25 cellular contexts compared by ENCODE assay signal in the genomic region with DNA sequence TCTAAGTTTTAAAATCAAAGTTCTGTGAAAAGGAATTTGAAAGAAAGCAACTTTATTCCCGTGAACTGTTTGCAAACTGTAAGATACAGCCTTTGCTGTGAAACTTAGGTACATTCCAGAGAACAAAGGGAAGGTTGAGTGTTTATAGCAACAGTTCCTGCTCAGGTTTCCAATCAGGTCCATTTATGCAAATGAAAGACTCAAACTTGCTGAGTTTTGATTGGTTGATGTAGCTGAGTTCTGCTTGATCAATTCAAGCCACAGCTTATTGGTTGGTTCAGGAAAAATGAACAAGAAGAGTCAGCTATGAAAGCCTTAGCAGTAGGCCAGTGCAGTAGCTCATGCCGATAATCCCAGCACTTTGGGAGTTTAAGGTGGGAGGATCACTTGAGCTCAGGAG. TPM values are rescaled to one million over a fixed set of nuclear protein-coding genes. Genes with fewer than 3 reads are reported as not detected.
DNase-seq lines count a peak whose midpoint lies in the region; ATAC-seq and TF ChIP-seq lines count a peak whose summit lies in the region.
"Had no signal": no experiment of that assay in that cellular context is flagged by ENCODE, and none has a peak within 500 bp of the region (broad histone marks: within the 10 kb centered on the region; RNA-seq: fewer than 3 reads in every experiment).

No MANE protein-coding gene starts in this region.

- ATAC-seq in WTC11 (peak; percentile 57), foreskin keratinocyte (peak; percentile 55)
- ATAC-seq in activated T-helper 17 cell treated with anti-CD3 and anti-CD28 coated beads, Interleukin-2, amount 50 U/mL, for 72 hours (replicated peaks): no peak
- ATAC-seq: A549; activated CD8-positive, alpha-beta T cell treated with anti-CD3 and anti-CD28 coated beads, Interleukin-2, amount 10 ng/mL, durations not matched to agents 7 days and 5 days; activated naive CD4-positive, alpha-beta T cell treated with anti-CD3 and anti-CD28 coated beads, Interleukin-2, amount 50 U/mL, for 72 hours had no signal

- TF ChIP-seq RAD21 in SK-N-SH (IDR thresholded peaks at IDR 0.05; ENCODE audit: low read length): no peak

- no peaks in the 10 kb centered on the region for H3K79me2 ChIP-seq in SK-N-SH (ENCODE audit: insufficient read depth)

- no peak for TF ChIP-seq EP300 in SK-N-SH (IDR thresholded peaks at IDR 0.05; ENCODE audit: borderline replicate concordance in 1 of 2, low read depth in 1 of 2, low read length in 1 of 2)

- no peaks in the 10 kb centered on the region for H3F3A ChIP-seq in SK-N-SH (replicated peaks; ENCODE audit: insufficient read depth)

- H3K27ac ChIP-seq in foreskin keratinocyte: no peak overlapping the region
- no peak overlapping the region for H3K27ac ChIP-seq in SK-N-SH (ENCODE audit: low read depth in 2 of 2, low read length in 1 of 2)
- H3K27ac ChIP-seq: A549; BLaER1 treated with 17β-estradiol and CSF1 and Interleukin-3, amounts not matched to agents 10 nM and 100 nM; colonic mucosa; SJSA1 had no signal

- H3K36me3 ChIP-seq in SK-N-SH (replicated peaks in 1 of 2; ENCODE audit: control insufficient read depth in 1 of 2, insufficient read depth in 2 of 2, low read length in 1 of 2): no peaks in the 10 kb centered on the region
- H3K36me3 ChIP-seq: BLaER1 treated with 17β-estradiol and CSF1 and Interleukin-3, amounts not matched to agents 10 nM and 100 nM; colonic mucosa; SJSA1 had no signal

- no peak overlapping the region for H3K9ac ChIP-seq in SK-N-SH
- H3K9ac ChIP-seq: BLaER1 treated with 17β-estradiol and CSF1 and Interleukin-3, amounts not matched to agents 10 nM and 100 nM had no signal

- no peak overlapping the region for H2AFZ ChIP-seq in SK-N-SH (ENCODE audit: low read depth)

- no peaks in the 10 kb centered on the region for H3K9me3 ChIP-seq in SK-N-SH
- H3K9me3 ChIP-seq: A549; BLaER1 treated with 17β-estradiol and CSF1 and Interleukin-3, amounts not matched to agents 10 nM and 100 nM; colonic mucosa; SJSA1 had no signal

- no peak overlapping the region for H3K4me2 ChIP-seq in SK-N-SH
- H3K4me2 ChIP-seq: A549 had no signal

- H3K4me3 ChIP-seq in SK-N-SH (ENCODE audit: low read depth in 2 of 2, low read length in 1 of 2): no peak overlapping the region
- H3K4me3 ChIP-seq: A549; BLaER1 treated with 17β-estradiol and CSF1 and Interleukin-3, amounts not matched to agents 10 nM and 100 nM; colonic mucosa; SJSA1 had no signal

- POLR2A ChIA-PET in WTC11 (lab: Charles Lee) (no interaction called here), SK-N-SH (lab: Yijun Ruan, JAX) (no interaction called here)

- H3K4me1 Mint-ChIP-seq in WTC11: peaks cover 20% of the 10 kb centered on the region
- peaks cover 4% of the 10 kb centered on the region for H3K4me1 Mint-ChIP-seq in activated T-helper 17 cell treated with anti-CD3 and anti-CD28 coated beads, Interleukin-2, amount 50 U/mL, for 72 hours

- CTCF ChIA-PET in WTC11 (lab: Charles Lee): interaction anchor here (1.1 kb wide), 1 partner anchor 9 kb away, joined by 3 read pairs; no protein-coding TSS in a partner anchor
- CTCF ChIA-PET in SK-N-SH (lab: Yijun Ruan, JAX): no interaction called here

- peak overlapping the region; percentile 57 for H3K27ac Mint-ChIP-seq in WTC11
- H3K27ac Mint-ChIP-seq in activated T-helper 17 cell treated with anti-CD3 and anti-CD28 coated beads, Interleukin-2, amount 50 U/mL, for 72 hours: no peak overlapping the region
- H3K27ac Mint-ChIP-seq: activated CD8-positive, alpha-beta T cell treated with anti-CD3 and anti-CD28 coated beads, Interleukin-2, amount 10 ng/mL, durations not matched to agents 7 days and 5 days; activated naive CD4-positive, alpha-beta T cell treated with anti-CD3 and anti-CD28 coated beads, Interleukin-2, amount 50 U/mL, for 72 hours; endodermal cell; nephron progenitor cell had no signal

- no peaks in the 10 kb centered on the region for H3K27me3 Mint-ChIP-seq in WTC11 (ENCODE audit: low read depth)
- H3K27me3 Mint-ChIP-seq in activated T-helper 17 cell treated with anti-CD3 and anti-CD28 coated beads, Interleukin-2, amount 50 U/mL, for 72 hours: no peaks in the 10 kb centered on the region

- H3K36me3 Mint-ChIP-seq in WTC11: no peaks in the 10 kb centered on the region
- H3K36me3 Mint-ChIP-seq in activated T-helper 17 cell treated with anti-CD3 and anti-CD28 coated beads, Interleukin-2, amount 50 U/mL, for 72 hours (ENCODE audit: low read depth): no peaks in the 10 kb centered on the region
- H3K36me3 Mint-ChIP-seq: activated naive CD4-positive, alpha-beta T cell treated with anti-CD3 and anti-CD28 coated beads, Interleukin-2, amount 50 U/mL, for 72 hours had no signal

- TF ChIP-seq CTCF in WTC11 (IDR thresholded peaks at IDR 0.05): no peak
- no peak for TF ChIP-seq CTCF in foreskin keratinocyte (conservative IDR thresholded peaks at IDR 0.05)
- TF ChIP-seq CTCF in SK-N-SH (IDR thresholded peaks at IDR 0.05): no peak

- H3K9me3 Mint-ChIP-seq in WTC11: no peaks in the 10 kb centered on the region
- no peaks in the 10 kb centered on the region for H3K9me3 Mint-ChIP-seq in activated T-helper 17 cell treated with anti-CD3 and anti-CD28 coated beads, Interleukin-2, amount 50 U/mL, for 72 hours
- H3K9me3 Mint-ChIP-seq: activated naive CD4-positive, alpha-beta T cell treated with anti-CD3 and anti-CD28 coated beads, Interleukin-2, amount 50 U/mL, for 72 hours; endodermal cell; nephron progenitor cell had no signal

- no peak overlapping the region for H3K4me3 Mint-ChIP-seq in WTC11
- H3K4me3 Mint-ChIP-seq in activated T-helper 17 cell treated with anti-CD3 and anti-CD28 coated beads, Interleukin-2, amount 50 U/mL, for 72 hours: no peak overlapping the region
- H3K4me3 Mint-ChIP-seq: activated CD8-positive, alpha-beta T cell treated with anti-CD3 and anti-CD28 coated beads, Interleukin-2, amount 10 ng/mL, durations not matched to agents 7 days and 5 days; endodermal cell; nephron progenitor cell had no signal

- H3K27me3 ChIP-seq in foreskin keratinocyte (no peaks in the 10 kb centered on the region), SK-N-SH (ENCODE audit: insufficient read depth) (no peaks in the 10 kb centered on the region)
- H3K27me3 ChIP-seq: BLaER1 treated with 17β-estradiol and CSF1 and Interleukin-3, amounts not matched to agents 10 nM and 100 nM; colonic mucosa; SJSA1 had no signal

- no peaks in the 10 kb centered on the region for H4K20me1 ChIP-seq in SK-N-SH (ENCODE audit: insufficient read depth)
- H4K20me1 ChIP-seq: BLaER1 treated with 17β-estradiol and CSF1 and Interleukin-3, amounts not matched to agents 10 nM and 100 nM had no signal

- WGBS in SK-N-SH (ENCODE audit: low lambda C conversion rate): 57% methylated on average over 2 of the region's 2 CpGs

- H3K4me1 ChIP-seq in foreskin keratinocyte (no peaks in the 10 kb centered on the region), SK-N-SH (ENCODE audit: control insufficient read depth in 1 of 2, insufficient read depth in 2 of 2, low read depth in 1 of 2, low read length in 1 of 2) (no peaks in the 10 kb centered on the region)
- H3K4me1 ChIP-seq: A549, colonic mucosa had no signal

- DNase-seq in NCI-H82 (lab: John Stamatoyannopoulos, UW): peak; percentile 3
- no peak for DNase-seq in NCI-H82 treated with DMSO at 0.1 percent for 48 hours (lab: John Stamatoyannopoulos, UW; ENCODE audit: unreplicated experiment)
- no peak for DNase-seq in WTC11 (ENCODE audit: low spot score)
- peak; percentile 17 to 29 for DNase-seq in foreskin keratinocyte
- DNase-seq in renal cortical epithelial cell (ENCODE audit: low read depth): peak; percentile 45
- DNase-seq in cerebellum (ENCODE audit: low spot score): no peak
- DNase-seq in SK-N-SH: no peak
- DNase-seq: activated CD8-positive, alpha-beta T cell treated with anti-CD3 and anti-CD28 coated beads, Interleukin-2, amount 10 ng/mL, durations not matched to agents 7 days and 5 days; activated T-cell treated with anti-CD3 and anti-CD28 coated beads, Interleukin-2, amount 50 U/mL, for 48 hours; colonic mucosa; DMS 273 treated with DMSO at 0.1 percent for 48 hours; endodermal cell; hippocampal formation; midbrain; NCI-H1417; NCI-H2171 treated with DMSO at 0.1 percent for 48 hours; nephron progenitor cell; stimulated activated CD4-positive, alpha-beta T cell treated with anti-CD3 and anti-CD28 coated beads, Interleukin-4, amount 100 ng/mL, for 24 hours had no signal

- H3K9me2 ChIP-seq in SK-N-SH: no peaks in the 10 kb centered on the region

TF ChIP-seq in WTC11, 78 proteins besides CTCF, POLR2A, EP300 and RAD21 (continues in another document):
- TF ChIP-seq GTF2I (CRISPR knock-in tag; conservative IDR thresholded peaks at IDR 0.05): no peak
- TF ChIP-seq RELA (CRISPR knock-in tag; IDR thresholded peaks at IDR 0.05; ENCODE audit: borderline replicate concordance): no peak
- no peak for TF ChIP-seq TEAD4 (CRISPR knock-in tag; IDR thresholded peaks at IDR 0.05)

TF ChIP-seq in SK-N-SH, 30 proteins besides CTCF, POLR2A, EP300 and RAD21:
- TF ChIP-seq EZH2phosphoT487 (IDR thresholded peaks at IDR 0.05; ENCODE audit: borderline replicate concordance, low read depth) (no peak), USF2 (IDR thresholded peaks at IDR 0.05; ENCODE audit: borderline replicate concordance, low read depth, low read length) (no peak), FOXM1 (IDR thresholded peaks at IDR 0.05; ENCODE audit: low read depth) (no peak), NFIC (IDR thresholded peaks at IDR 0.05; ENCODE audit: borderline replicate concordance) (no peak), YY1 (IDR thresholded peaks at IDR 0.05; ENCODE audit: low read depth) (no peak), RCOR1 (IDR thresholded peaks at IDR 0.05; ENCODE audit: low read length) (no peak)

RNA-seq across cellular contexts. Expression of gene SLC27A6, which starts 37.9 kb away (rescaled TPM):
- total RNA-seq in WTC11 (2021): 3.6 to 4.0 TPM (median 3.9 TPM) in 3 replicates
- total RNA-seq in foreskin keratinocyte: 2.6 and 6.9 TPM in 2 replicates
- polyA plus RNA-seq in foreskin keratinocyte: 1.2 and 2.8 TPM in 2 replicates
- total RNA-seq in renal cortical epithelial cell: 0.10 TPM in 1 of 2 replicates, not detected in the other
- total RNA-seq in cerebellum: 2.2 TPM
- total RNA-seq in activated T-helper 17 cell treated with anti-CD3 and anti-CD28 coated beads, Interleukin-2, amount 50 U/mL, for 72 hours: not detected
- 0.12 and 0.45 TPM in 2 replicates for polyA plus RNA-seq in SK-N-SH (2012; rRNA removed)
- polyA plus RNA-seq in SK-N-SH (2012; cell fraction: cytosol; rRNA removed): 0.55 and 0.87 TPM in 2 replicates
- polyA plus RNA-seq in SK-N-SH (2012; cell fraction: nucleus; rRNA removed): 0.15 and 0.18 TPM in 2 replicates
- total RNA-seq: activated CD8-positive, alpha-beta T cell treated with anti-CD3 and anti-CD28 coated beads, Interleukin-2, amount 10 ng/mL, durations not matched to agents 7 days and 5 days; activated naive CD4-positive, alpha-beta T cell treated with anti-CD3 and anti-CD28 coated beads, Interleukin-2, amount 50 U/mL, for 72 hours; LHCN-M2; T-helper 2 cell treated with Interferon-gamma antibody and Interleukin-4, amounts not matched to agents 100 ng/mL and 5 ng/mL, for 36 hours had no signal

Comparison
In these comparisons a context has a peak if more than half of its experiments do, and no peak if none do; other contexts are left out.
1. DNase-seq: peak in NCI-H82 (single experiment), foreskin keratinocyte (2 of 2) and renal cortical epithelial cell (single experiment); none in NCI-H82 treated with DMSO at 0.1 percent for 48 hours (single experiment), WTC11 (single experiment), cerebellum (single experiment) and SK-N-SH (single experiment).